In genomic region chr1:232718928-232719927, GRCh38 we compare ENCODE assay signal across 17 cellular contexts.
"Had no signal": no experiment of that assay in that cellular context is flagged by ENCODE, and none has a peak within 500 bp of the region (broad histone marks: within the 10 kb centered on the region; RNA-seq: fewer than 3 reads in every experiment).

No MANE protein-coding gene starts in this region.

- H3K4me3 ChIP-seq: colonic mucosa, gastroesophageal sphincter, heart left ventricle, pancreas, right lobe of liver, testis, upper lobe of left lung had no signal

- ATAC-seq: gastroesophageal sphincter; heart left ventricle; right lobe of liver; stimulated activated memory B cell treated with anti-CD40 and anti-IgM and Interleukin-4, amounts not matched to agents 10 μg/mL and 1 μg/mL and 100 μg/mL, for 72 hours had no signal

- H3K27me3 ChIP-seq: colonic mucosa, gastroesophageal sphincter, pancreas, right lobe of liver, testis, upper lobe of left lung had no signal

- H3K9me3 ChIP-seq: colonic mucosa, gastroesophageal sphincter, pancreas, right lobe of liver, testis, upper lobe of left lung had no signal

- H3K36me3 ChIP-seq: colonic mucosa, gastroesophageal sphincter, heart left ventricle, pancreas, right lobe of liver, upper lobe of left lung, WERI-Rb-1 had no signal

- H3K4me1 ChIP-seq: colonic mucosa, gastroesophageal sphincter, heart left ventricle, pancreas, right lobe of liver, testis, upper lobe of left lung had no signal

- DNase-seq: activated CD4-positive, alpha-beta T cell treated with anti-CD3 and anti-CD28 coated beads for 1 hour; amniotic stem cell; colonic mucosa; heart left ventricle; kidney glomerular epithelial cell; mesendoderm; naive thymus-derived CD4-positive, alpha-beta T cell; pancreas; right lobe of liver; small intestine; stimulated activated CD4-positive, alpha-beta T cell treated with anti-CD3 and anti-CD28 coated beads, Interleukin-4, amount 100 ng/mL, for 24 hours; T-helper 2 cell; testis; WERI-Rb-1 had no signal

- H3K27ac ChIP-seq: colonic mucosa, gastroesophageal sphincter, heart left ventricle, right lobe of liver, testis, upper lobe of left lung, WERI-Rb-1 had no signal
